In the genomic region with DNA sequence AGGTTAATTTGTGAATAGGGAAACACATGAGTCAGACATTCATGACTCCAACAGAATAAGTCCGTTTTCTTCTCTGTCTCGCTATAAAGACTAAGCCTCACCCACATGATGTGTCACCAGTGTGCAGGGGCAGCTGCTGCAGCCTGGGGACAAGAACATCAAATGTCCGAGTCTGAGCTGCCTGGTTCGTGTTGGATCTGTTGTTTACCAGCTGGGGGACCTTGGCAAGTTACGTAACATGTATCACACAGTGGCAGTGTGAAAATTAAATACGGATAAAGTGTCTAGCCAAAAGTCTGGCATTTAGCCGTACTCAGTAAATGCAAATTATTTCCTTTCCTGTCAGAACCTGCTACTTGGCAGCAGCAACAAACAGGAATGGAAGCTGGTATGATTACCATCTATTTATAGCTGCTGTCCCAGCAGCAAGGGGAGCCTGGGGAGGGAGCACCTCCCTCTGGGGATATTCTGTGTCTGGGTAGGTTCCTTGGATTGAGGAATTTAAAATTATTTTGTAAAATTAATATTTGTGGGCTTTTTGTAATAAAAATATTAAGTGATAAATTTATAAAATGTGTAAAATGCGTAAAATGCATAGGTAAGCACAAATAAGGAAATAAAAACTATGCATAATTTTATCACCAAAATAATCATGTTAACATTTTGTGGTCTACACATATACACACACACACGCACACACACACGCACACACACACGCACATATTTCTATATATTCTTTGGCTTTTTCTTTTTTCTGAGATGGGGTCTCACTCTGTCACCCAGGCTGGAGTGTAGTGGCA, we compare ENCODE assay signal across 7 cellular contexts. TPM values are rescaled to one million over a fixed set of nuclear protein-coding genes. Genes with fewer than 3 reads are reported as not detected.
DNase-seq lines count a peak whose midpoint lies in the region; ATAC-seq, FAIRE-seq and TF ChIP-seq lines count a peak whose summit lies in the region.

No MANE protein-coding gene starts in this region.

- no peaks in the 10 kb centered on the region for H3K9me3 Mint-ChIP-seq in activated T-helper 2 cell treated with anti-CD3 and anti-CD28 coated beads, Interferon-gamma antibody, Interleukin-2, Interleukin-4, amounts not matched to agents 10 μg/mL and 5 μg/mL and 100 μg/mL, durations not matched to agents 14 hours and 24 hours and 36 hours
- no peaks in the 10 kb centered on the region for H3K9me3 Mint-ChIP-seq in endodermal cell

- TF ChIP-seq RAD21 in K562 (CRISPR knock-in tag; conservative IDR thresholded peaks at IDR 0.05 in 1 of 2, IDR thresholded peaks at IDR 0.05 in 1 of 2): no peak

- TF ChIP-seq POLR2A in K562 (conservative IDR thresholded peaks at IDR 0.05): no peak
- no peak for TF ChIP-seq POLR2A in suprapubic skin (IDR thresholded peaks at IDR 0.05)
- TF ChIP-seq POLR2A in tibial nerve (IDR thresholded peaks at IDR 0.05): no peak

- no peaks in the 10 kb centered on the region for H4K20me1 ChIP-seq in K562 (replicated peaks; ENCODE audit: control insufficient read depth, insufficient read depth, low read length)

- 15% methylated on average over 11 of the region's 11 CpGs for WGBS in K562 (ENCODE audit: insufficient coverage, low coverage, missing lambda C conversion rate)
- 25% methylated on average over 11 of the region's 11 CpGs for WGBS in suprapubic skin
- WGBS in tibial nerve, 2 donors: 41 to 46% methylated on average over 11 of the region's 11 CpGs
- whole genome bisulfite sequencing in endodermal cell (ENCODE audit: insufficient coverage in 1 of 2, insufficient read length in 1 of 2), 2 experiments: 89 to 93% methylated on average over 6 to 10 of the region's 11 CpGs

- FAIRE-seq in K562 (lab: Jason Lieb, UNC): no peak

- POLR2A ChIA-PET in K562 (lab: Yijun Ruan, JAX): no interaction called here

- no peak overlapping the region for H3K4me3 Mint-ChIP-seq in activated T-helper 2 cell treated with anti-CD3 and anti-CD28 coated beads, Interferon-gamma antibody, Interleukin-2, Interleukin-4, amounts not matched to agents 10 μg/mL and 5 μg/mL and 100 μg/mL, durations not matched to agents 14 hours and 24 hours and 36 hours (ENCODE audit: low read depth)
- H3K4me3 Mint-ChIP-seq in endodermal cell: no peak overlapping the region

- no peak for TF ChIP-seq CTCF in K562 (IDR thresholded peaks at IDR 0.05 in 2 of 3, conservative IDR thresholded peaks at IDR 0.05 in 1 of 3; ENCODE audit: insufficient read depth in 2 of 3, low read depth in 1 of 3, low read length in 3 of 3)
- no peak for TF ChIP-seq CTCF in suprapubic skin (IDR thresholded peaks at IDR 0.05)
- TF ChIP-seq CTCF in tibial nerve (IDR thresholded peaks at IDR 0.05): no peak
- TF ChIP-seq CTCF in endodermal cell (conservative IDR thresholded peaks at IDR 0.05): no peak

- no peaks in the 10 kb centered on the region for H3K9me1 ChIP-seq in K562 (ENCODE audit: control insufficient read depth, insufficient read depth, low read length)

- TF ChIP-seq EP300 in K562 (IDR thresholded peaks at IDR 0.05; ENCODE audit: low read length): no peak
- no peak for TF ChIP-seq EP300 in suprapubic skin (IDR thresholded peaks at IDR 0.05)
- peak in 1 of 2 donors; percentile 49 for TF ChIP-seq EP300 in tibial nerve (IDR thresholded peaks at IDR 0.05)

- peaks cover 29% of the 10 kb centered on the region for H3K27me3 Mint-ChIP-seq in activated T-helper 2 cell treated with anti-CD3 and anti-CD28 coated beads, Interferon-gamma antibody, Interleukin-2, Interleukin-4, amounts not matched to agents 10 μg/mL and 5 μg/mL and 100 μg/mL, durations not matched to agents 14 hours and 24 hours and 36 hours (ENCODE audit: low read depth)
- peaks cover 15% of the 10 kb centered on the region for H3K27me3 Mint-ChIP-seq in endodermal cell (ENCODE audit: insufficient read depth)

- H3K9me3 ChIP-seq in K562 (replicated peaks; ENCODE audit: control insufficient read depth, insufficient read depth, low read depth, low read length): no peaks in the 10 kb centered on the region
- H3K9me3 ChIP-seq in suprapubic skin: no peaks in the 10 kb centered on the region
- H3K9me3 ChIP-seq in tibial nerve: no peaks in the 10 kb centered on the region
- no peaks in the 10 kb centered on the region for H3K9me3 ChIP-seq in endodermal cell (ENCODE audit: control insufficient read depth, low read length)

- peaks cover 3% of the 10 kb centered on the region for H3K36me3 Mint-ChIP-seq in activated T-helper 2 cell treated with anti-CD3 and anti-CD28 coated beads, Interferon-gamma antibody, Interleukin-2, Interleukin-4, amounts not matched to agents 10 μg/mL and 5 μg/mL and 100 μg/mL, durations not matched to agents 14 hours and 24 hours and 36 hours (ENCODE audit: low read depth)
- H3K36me3 Mint-ChIP-seq in endodermal cell (ENCODE audit: low read depth): no peaks in the 10 kb centered on the region

- H3K36me3 ChIP-seq in K562 (ENCODE audit: control insufficient read depth, insufficient read depth, low read length) (no peaks in the 10 kb centered on the region), suprapubic skin (no peaks in the 10 kb centered on the region), tibial nerve (no peaks in the 10 kb centered on the region), endodermal cell (ENCODE audit: control insufficient read depth, insufficient read depth, low read length) (no peaks in the 10 kb centered on the region)

- BruUV-seq in K562 (replicated peaks; lab: Mats Ljungman, UMichigan): no TSS peak

- in situ Hi-C loops in K562 (cut with MboI): no loop called here

- H3K27ac ChIP-seq in K562 (ENCODE audit: extremely low read depth, low read depth, low read length) (no peak overlapping the region), suprapubic skin (peak overlapping the region; percentile 66), tibial nerve (peak overlapping the region in 2 of 4 donors; percentile 27 to 53), endodermal cell (ENCODE audit: low read depth, low read length) (no peak overlapping the region)

- ATAC-seq in K562: no peak

- peaks cover 2% of the 10 kb centered on the region for H3K79me2 ChIP-seq in K562 (ENCODE audit: control insufficient read depth, insufficient read depth, low read length)

- no peak overlapping the region for H3K4me2 ChIP-seq in K562 (ENCODE audit: insufficient read depth, low read length)

- H3K27ac Mint-ChIP-seq in activated T-helper 2 cell treated with anti-CD3 and anti-CD28 coated beads, Interferon-gamma antibody, Interleukin-2, Interleukin-4, amounts not matched to agents 10 μg/mL and 5 μg/mL and 100 μg/mL, durations not matched to agents 14 hours and 24 hours and 36 hours: no peak overlapping the region
- H3K27ac Mint-ChIP-seq in endodermal cell: no peak overlapping the region

- peaks cover 21 to 37% of the 10 kb centered on the region in 2 experiments for H3K27me3 ChIP-seq in K562 (ENCODE audit: control insufficient read depth in 2 of 2, insufficient read depth in 2 of 2, low read length in 2 of 2)
- no peaks in the 10 kb centered on the region for H3K27me3 ChIP-seq in suprapubic skin
- no peaks in the 10 kb centered on the region for H3K27me3 ChIP-seq in tibial nerve
- peaks cover 27% of the 10 kb centered on the region for H3K27me3 ChIP-seq in endodermal cell (ENCODE audit: control insufficient read depth, insufficient read depth, low read length, poor library complexity, severe bottlenecking)

- H3K4me1 Mint-ChIP-seq in activated T-helper 2 cell treated with anti-CD3 and anti-CD28 coated beads, Interferon-gamma antibody, Interleukin-2, Interleukin-4, amounts not matched to agents 10 μg/mL and 5 μg/mL and 100 μg/mL, durations not matched to agents 14 hours and 24 hours and 36 hours (ENCODE audit: low read depth): peaks cover 8% of the 10 kb centered on the region
- H3K4me1 Mint-ChIP-seq in endodermal cell: no peaks in the 10 kb centered on the region

- H2AFZ ChIP-seq in K562 (ENCODE audit: low read depth, low read length): no peak overlapping the region

- H3K9ac ChIP-seq in K562 (ENCODE audit: insufficient read depth in 1 of 2, low read depth in 2 of 2, low read length in 2 of 2): peak overlapping the region in 1 of 2 experiments; percentile 67; a peak in 1 of 4 replicates
- no peak overlapping the region for H3K9ac ChIP-seq in endodermal cell (ENCODE audit: extremely low read depth, low read length, poor library complexity, severe bottlenecking)

- CTCF ChIA-PET in K562 (lab: Yijun Ruan, JAX; ENCODE audit: low intra/inter-chr PET ratio): no interaction called here

- no peak overlapping the region for H3K4me3 ChIP-seq in K562
- peak overlapping the region; percentile 9 for H3K4me3 ChIP-seq in suprapubic skin
- no peak overlapping the region for H3K4me3 ChIP-seq in tibial nerve
- H3K4me3 ChIP-seq in endodermal cell (ENCODE audit: low read length): no peak overlapping the region

- H3K4me1 ChIP-seq in K562 (replicated peaks in 1 of 2; ENCODE audit: control insufficient read depth in 2 of 2, insufficient read depth in 2 of 2, low read length in 2 of 2): no peaks in the 10 kb centered on the region; a peak in 1 of 5 replicates
- H3K4me1 ChIP-seq in suprapubic skin: peaks cover 22% of the 10 kb centered on the region
- H3K4me1 ChIP-seq in tibial nerve: peaks cover 0 to 6% (median 0%) of the 10 kb centered on the region in 4 donors
- no peaks in the 10 kb centered on the region for H3K4me1 ChIP-seq in endodermal cell (ENCODE audit: control insufficient read depth, insufficient read depth, low read length)

- intact Hi-C loops in K562 (cut with micrococcal nuclease): no loop called here
- intact Hi-C loops in activated T-helper 2 cell treated with anti-CD3 and anti-CD28 coated beads, Interferon-gamma antibody, Interleukin-2, Interleukin-4, amounts not matched to agents 10 μg/mL and 5 μg/mL and 100 μg/mL, durations not matched to agents 14 hours and 24 hours and 36 hours (cut with micrococcal nuclease): loop anchor here (10.0 kb wide), 2 partner anchors 224 to 1554 kb away; partner anchors contain the start of gene PTS

- DNase-seq in NCI-H1105 (lab: John Stamatoyannopoulos, UW) (peak; percentile 72), K562 (ENCODE audit: extremely low read depth in 1 of 4, low spot score in 3 of 4) (no peak), hippocampal formation (lab: John Stamatoyannopoulos, UW) (peak; percentile 47 to 58), suprapubic skin (ENCODE audit: low spot score in 2 of 2) (no peak), tibial nerve (ENCODE audit: low spot score in 2 of 2) (no peak), endodermal cell (no peak)
- no peak for DNase-seq in activated T-helper 2 cell treated with anti-CD3 and anti-CD28 coated beads, Interferon-gamma antibody, Interleukin-2, Interleukin-4, amounts not matched to agents 10 μg/mL and 5 μg/mL and 100 μg/mL, durations not matched to agents 14 hours and 24 hours and 36 hours (ENCODE audit: low spot score)

RNA-seq across cellular contexts. Expression of gene CLDN25, which starts 1.3 kb away (rescaled TPM):
- not detected in 2 replicates for total RNA-seq in K562 (2011; cell fraction: chromatin; rRNA removed; ENCODE audit: low replicate concordance)
- total RNA-seq in K562 (2011; cell fraction: nucleolus; rRNA removed): not detected in 2 replicates
- not detected in 2 replicates for total RNA-seq in K562 (2011; cell fraction: nucleoplasm; rRNA removed)
- not detected in 2 replicates for total RNA-seq in K562 (2014; rRNA removed)
- total RNA-seq in K562 (2014; rRNA removed; fragmentation: Illumina TruSeq; extraction: Trizol): not detected in 2 replicates
- total RNA-seq in K562 (2015; rRNA removed; fragmentation: Illumina TruSeq; extraction: Trizol): not detected in 2 replicates
- total RNA-seq in K562 (2021): not detected in 2 replicates
- not detected in 2 replicates for polyA plus RNA-seq in K562 (2011; rRNA removed)
- polyA plus RNA-seq in K562 (2011; cell fraction: cytosol; rRNA removed): not detected in 2 replicates
- not detected in 2 replicates for polyA plus RNA-seq in K562 (2011; cell fraction: nucleus; rRNA removed)
- not detected in 2 replicates for polyA plus RNA-seq in K562 (2012)
- not detected in 2 replicates for polyA plus RNA-seq in K562 (2014; fragmentation: Illumina TruSeq; extraction: Trizol)
- not detected for polyA plus RNA-seq in K562 (2014; fragmentation: Nextera tagmentation; extraction: Ambion mirVana)
- not detected in 2 replicates for polyA plus RNA-seq in K562 (2014; rRNA removed)
- polyA minus RNA-seq in K562 (2011; rRNA and poly(A)+ RNA removed): not detected in 2 replicates
- not detected in 2 replicates for polyA minus RNA-seq in K562 (2011; cell fraction: cytosol; rRNA and poly(A)+ RNA removed)
- not detected in 2 replicates for polyA minus RNA-seq in K562 (2011; cell fraction: nucleus; rRNA and poly(A)+ RNA removed)
- total RNA-seq in suprapubic skin: under 1 TPM in 1 of 4 donors, not detected in 3; 0.86 TPM
- total RNA-seq in activated T-helper 2 cell treated with anti-CD3 and anti-CD28 coated beads, Interferon-gamma antibody, Interleukin-2, Interleukin-4, amounts not matched to agents 10 μg/mL and 5 μg/mL and 100 μg/mL, durations not matched to agents 14 hours and 24 hours and 36 hours: not detected in 2 replicates
- not detected for total RNA-seq in tibial nerve
- total RNA-seq in endodermal cell: not detected
- polyA plus RNA-seq in endodermal cell (2013, experiment 1 of 2): not detected
- not detected for polyA plus RNA-seq in endodermal cell (2013, experiment 2 of 2)

RNA-seq across cellular contexts. Expression of gene ZW10, which starts 4.8 kb away (rescaled TPM):
- total RNA-seq in K562 (2011; cell fraction: chromatin; rRNA removed; ENCODE audit: low replicate concordance): 10.8 and 19.2 TPM in 2 replicates
- 5.3 and 6.2 TPM in 2 replicates for total RNA-seq in K562 (2011; cell fraction: nucleolus; rRNA removed)
- total RNA-seq in K562 (2011; cell fraction: nucleoplasm; rRNA removed): 7.5 and 7.8 TPM in 2 replicates
- total RNA-seq in K562 (2014; rRNA removed) (23.7 and 24.9 TPM in 2 replicates), K562 (2014; rRNA removed; fragmentation: Illumina TruSeq; extraction: Trizol) (34.3 and 39.3 TPM in 2 replicates), K562 (2015; rRNA removed; fragmentation: Illumina TruSeq; extraction: Trizol) (34.6 and 37.7 TPM in 2 replicates), K562 (2021) (21.1 and 25.0 TPM in 2 replicates), suprapubic skin (10 to 100 TPM; 15.0 to 22.7 (median 20.8) TPM), tibial nerve (10 to 100 TPM in 3 of 4 donors, 1 to 10 TPM in 1; 9.8 to 14.2 (median 12.6) TPM), endodermal cell (10 to 100 TPM; 24.1 to 26.4 TPM)
- polyA plus RNA-seq in K562 (2011; rRNA removed) (19.0 and 26.9 TPM in 2 replicates), K562 (2014; fragmentation: Illumina TruSeq; extraction: Trizol) (27.7 and 30.8 TPM in 2 replicates), K562 (2014; fragmentation: Nextera tagmentation; extraction: Ambion mirVana) (10 to 100 TPM in 1 of 2 experiments, 1 to 10 TPM in 1; 9.4 to 17.3 TPM), K562 (2014; rRNA removed) (19.6 and 21.8 TPM in 2 replicates)
- polyA plus RNA-seq in K562 (2011; cell fraction: cytosol; rRNA removed): 9.1 and 12.7 TPM in 2 replicates
- 8.2 and 13.0 TPM in 2 replicates for polyA plus RNA-seq in K562 (2011; cell fraction: nucleus; rRNA removed)
- 15.0 and 17.9 TPM in 2 replicates for polyA plus RNA-seq in K562 (2012)
- polyA minus RNA-seq in K562 (2011; rRNA and poly(A)+ RNA removed): 36.2 and 36.4 TPM in 2 replicates
- polyA minus RNA-seq in K562 (2011; cell fraction: cytosol; rRNA and poly(A)+ RNA removed): 10.9 and 16.4 TPM in 2 replicates
- 13.7 and 22.2 TPM in 2 replicates for polyA minus RNA-seq in K562 (2011; cell fraction: nucleus; rRNA and poly(A)+ RNA removed)
- total RNA-seq in activated T-helper 2 cell treated with anti-CD3 and anti-CD28 coated beads, Interferon-gamma antibody, Interleukin-2, Interleukin-4, amounts not matched to agents 10 μg/mL and 5 μg/mL and 100 μg/mL, durations not matched to agents 14 hours and 24 hours and 36 hours: 24.4 TPM in 2 replicates
- polyA plus RNA-seq in endodermal cell (2013, experiment 1 of 2): 24.4 TPM
- polyA plus RNA-seq in endodermal cell (2013, experiment 2 of 2): 24.8 TPM

Comparison
In these comparisons a context has a peak if more than half of its experiments do, and no peak if none do; other contexts are left out.
1. DNase-seq: peak in NCI-H1105 (single experiment) and hippocampal formation (2 of 2); none in K562 (0 of 4), suprapubic skin (0 of 2), activated T-helper 2 cell treated with anti-CD3 and anti-CD28 coated beads, Interferon-gamma antibody, Interleukin-2, Interleukin-4, amounts not matched to agents 10 μg/mL and 5 μg/mL and 100 μg/mL, durations not matched to agents 14 hours and 24 hours and 36 hours (single experiment), tibial nerve (0 of 2) and endodermal cell (single experiment).